ENCODE assay signal across 9 cellular contexts in the genomic region with DNA sequence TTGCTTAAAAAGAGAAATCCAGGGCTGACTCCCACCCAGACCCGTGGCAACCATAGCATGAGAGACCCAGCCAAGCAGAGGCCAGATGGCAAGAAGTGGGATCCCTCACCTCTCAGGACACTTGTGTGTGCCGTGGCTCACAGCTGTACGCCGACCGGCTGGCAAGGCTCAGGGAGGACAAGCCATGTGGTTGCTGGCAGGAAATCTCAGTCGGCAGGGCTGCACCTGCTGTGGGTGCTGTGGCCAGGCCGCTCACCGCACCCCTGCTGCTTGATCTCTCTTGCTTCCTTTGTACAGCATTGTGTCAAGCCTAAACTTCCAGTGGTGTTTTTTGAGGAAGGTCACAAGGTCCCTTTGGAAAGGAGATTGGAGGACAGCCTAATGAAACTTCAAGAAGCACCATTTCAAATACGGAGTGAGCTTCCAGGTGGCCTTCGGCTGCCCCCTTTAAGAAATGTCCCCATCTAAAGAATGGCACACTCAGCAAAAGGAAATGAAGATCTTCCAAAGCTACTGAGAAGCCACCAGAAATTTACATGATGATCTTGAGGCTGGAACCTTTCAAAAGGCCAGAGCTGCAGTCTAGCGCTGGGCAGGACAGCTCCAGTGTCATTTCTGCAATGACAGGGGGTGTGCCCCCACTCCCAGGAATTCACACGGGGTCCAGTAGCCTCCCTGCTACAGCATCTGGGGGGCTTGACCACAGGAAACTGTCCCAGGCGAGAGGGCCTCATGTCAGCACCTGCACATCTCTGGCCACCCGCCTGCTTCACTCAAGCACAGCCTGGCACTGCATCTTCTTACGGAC.
DNase-seq lines count a peak whose midpoint lies in the region; ATAC-seq, FAIRE-seq and TF ChIP-seq lines count a peak whose summit lies in the region.
"Had no signal": no experiment of that assay in that cellular context is flagged by ENCODE, and none has a peak within 500 bp of the region (broad histone marks: within the 10 kb centered on the region; RNA-seq: fewer than 3 reads in every experiment).

No MANE protein-coding gene starts in this region.

- peak; percentile 12 for DNase-seq in GM18507 (ENCODE audit: extremely low spot score, insufficient read length, low read depth)
- peak in 2 of 3 donors; percentile 31 to 64 for DNase-seq in Peyer's patch
- DNase-seq in immature natural killer cell = peak; percentile 70 to 79 (median 78)
- no peak for DNase-seq in sigmoid colon
- DNase-seq in DMS79 treated with DMSO at 0.1 percent for 48 hours (lab: John Stamatoyannopoulos, UW) = no peak
- DNase-seq in NCI-H446 treated with DMSO at 0.1 percent for 48 hours (lab: John Stamatoyannopoulos, UW) = no peak
- DNase-seq in WTC11 (ENCODE audit: low spot score) = no peak

- H3K4me1 ChIP-seq in Peyer's patch = no peaks in the 10 kb centered on the region
- H3K4me1 ChIP-seq in sigmoid colon = no peaks in the 10 kb centered on the region
- H3K4me1 ChIP-seq: SJSA1 had no signal

- H3K27ac ChIP-seq in Peyer's patch (no peak overlapping the region), sigmoid colon (no peak overlapping the region)
- H3K27ac ChIP-seq: SJSA1 had no signal

- TF ChIP-seq POLR2A in Peyer's patch (IDR thresholded peaks at IDR 0.05) = no peak
- no peak for TF ChIP-seq POLR2A in sigmoid colon (IDR thresholded peaks at IDR 0.05)

- H3K4me1 Mint-ChIP-seq in immature natural killer cell (peaks cover 31 to 35% of the 10 kb centered on the region in 2 donors), WTC11 (peaks cover 18% of the 10 kb centered on the region)

- H3K4me3 Mint-ChIP-seq in immature natural killer cell (peak overlapping the region; percentile 65 to 86 (median 74)), WTC11 (no peak overlapping the region)

- H3K36me3 ChIP-seq in Peyer's patch (no peaks in the 10 kb centered on the region), sigmoid colon (no peaks in the 10 kb centered on the region)
- H3K36me3 ChIP-seq: SJSA1 had no signal

- intact Hi-C loops in sigmoid colon (cut with DNase I) = no loop called here

- 56 to 76% methylated on average over 15 of the region's 15 CpGs for WGBS in sigmoid colon, 2 donors

- peaks cover 0 to 2% (median 0%) of the 10 kb centered on the region in 6 donors for H3K9me3 Mint-ChIP-seq in immature natural killer cell
- no peaks in the 10 kb centered on the region for H3K9me3 Mint-ChIP-seq in WTC11

- POLR2A ChIA-PET in WTC11 (lab: Charles Lee) = no interaction called here

- H3K36me3 Mint-ChIP-seq in immature natural killer cell (no peaks in the 10 kb centered on the region), WTC11 (no peaks in the 10 kb centered on the region)

- H3K27me3 ChIP-seq in Peyer's patch (no peaks in the 10 kb centered on the region), sigmoid colon (no peaks in the 10 kb centered on the region)
- H3K27me3 ChIP-seq: SJSA1 had no signal

- peak; percentile 56 for FAIRE-seq in GM18507 (lab: Jason Lieb, UNC)

- TF ChIP-seq EP300 in sigmoid colon (IDR thresholded peaks at IDR 0.05) = no peak

- H3K9me3 ChIP-seq in Peyer's patch (no peaks in the 10 kb centered on the region), sigmoid colon (peaks cover 0 to 3% (median 0%) of the 10 kb centered on the region in 4 donors)

- ATAC-seq in GM21825 (IDR thresholded peaks at IDR 0.05; ENCODE audit: unreplicated experiment) (peak; percentile 90), WTC11 (no peak)

- TF ChIP-seq CTCF in Peyer's patch (IDR thresholded peaks at IDR 0.05) = no peak
- TF ChIP-seq CTCF in sigmoid colon (IDR thresholded peaks at IDR 0.05) = no peak
- no peak for TF ChIP-seq CTCF in WTC11 (IDR thresholded peaks at IDR 0.05)

- H3K27ac Mint-ChIP-seq in immature natural killer cell (peak overlapping the region in 5 of 6 donors; percentile 67 to 83 (median 69)), WTC11 (no peak overlapping the region)

- H3K4me3 ChIP-seq in Peyer's patch (no peak overlapping the region), sigmoid colon (no peak overlapping the region)
- H3K4me3 ChIP-seq: SJSA1 had no signal

- CTCF ChIA-PET in WTC11 (lab: Charles Lee) = no interaction called here

- peaks cover 19 to 30% (median 23%) of the 10 kb centered on the region in 3 donors for H3K27me3 Mint-ChIP-seq in immature natural killer cell (ENCODE audit: low read depth in 3 of 3)
- H3K27me3 Mint-ChIP-seq in WTC11 (ENCODE audit: low read depth) = no peaks in the 10 kb centered on the region

TF ChIP-seq in WTC11, 78 proteins besides CTCF, POLR2A, EP300 and RAD21 (continues in another document):
- no peak for TF ChIP-seq NFYB (CRISPR knock-in tag; conservative IDR thresholded peaks at IDR 0.05; ENCODE audit: low read depth)
- no peak for TF ChIP-seq ETV6 (CRISPR knock-in tag; IDR thresholded peaks at IDR 0.05)
- no peak for TF ChIP-seq ZNF317 (CRISPR knock-in tag; IDR thresholded peaks at IDR 0.05; ENCODE audit: borderline replicate concordance, low read depth)
- TF ChIP-seq, protein P1, sequence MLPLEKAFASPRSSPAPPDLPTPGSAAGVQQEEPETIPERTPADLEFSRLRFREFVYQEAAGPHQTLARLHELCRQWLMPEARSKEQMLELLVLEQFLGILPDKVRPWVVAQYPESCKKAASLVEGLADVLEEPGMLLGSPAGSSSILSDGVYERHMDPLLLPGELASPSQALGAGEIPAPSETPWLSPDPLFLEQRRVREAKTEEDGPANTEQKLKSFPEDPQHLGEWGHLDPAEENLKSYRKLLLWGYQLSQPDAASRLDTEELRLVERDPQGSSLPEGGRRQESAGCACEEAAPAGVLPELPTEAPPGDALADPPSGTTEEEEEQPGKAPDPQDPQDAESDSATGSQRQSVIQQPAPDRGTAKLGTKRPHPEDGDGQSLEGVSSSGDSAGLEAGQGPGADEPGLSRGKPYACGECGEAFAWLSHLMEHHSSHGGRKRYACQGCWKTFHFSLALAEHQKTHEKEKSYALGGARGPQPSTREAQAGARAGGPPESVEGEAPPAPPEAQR (CRISPR knock-in tag; IDR thresholded peaks at IDR 0.05) = no peak
- no peak for TF ChIP-seq GTF2I (CRISPR knock-in tag; conservative IDR thresholded peaks at IDR 0.05)
- TF ChIP-seq TP53 (CRISPR knock-in tag; IDR thresholded peaks at IDR 0.05) = no peak
- TF ChIP-seq ESRRA (CRISPR knock-in tag; IDR thresholded peaks at IDR 0.05; ENCODE audit: borderline replicate concordance) = no peak
- no peak for TF ChIP-seq OVOL2 (CRISPR knock-in tag; IDR thresholded peaks at IDR 0.05; ENCODE audit: borderline replicate concordance)
- TF ChIP-seq, protein P2, sequence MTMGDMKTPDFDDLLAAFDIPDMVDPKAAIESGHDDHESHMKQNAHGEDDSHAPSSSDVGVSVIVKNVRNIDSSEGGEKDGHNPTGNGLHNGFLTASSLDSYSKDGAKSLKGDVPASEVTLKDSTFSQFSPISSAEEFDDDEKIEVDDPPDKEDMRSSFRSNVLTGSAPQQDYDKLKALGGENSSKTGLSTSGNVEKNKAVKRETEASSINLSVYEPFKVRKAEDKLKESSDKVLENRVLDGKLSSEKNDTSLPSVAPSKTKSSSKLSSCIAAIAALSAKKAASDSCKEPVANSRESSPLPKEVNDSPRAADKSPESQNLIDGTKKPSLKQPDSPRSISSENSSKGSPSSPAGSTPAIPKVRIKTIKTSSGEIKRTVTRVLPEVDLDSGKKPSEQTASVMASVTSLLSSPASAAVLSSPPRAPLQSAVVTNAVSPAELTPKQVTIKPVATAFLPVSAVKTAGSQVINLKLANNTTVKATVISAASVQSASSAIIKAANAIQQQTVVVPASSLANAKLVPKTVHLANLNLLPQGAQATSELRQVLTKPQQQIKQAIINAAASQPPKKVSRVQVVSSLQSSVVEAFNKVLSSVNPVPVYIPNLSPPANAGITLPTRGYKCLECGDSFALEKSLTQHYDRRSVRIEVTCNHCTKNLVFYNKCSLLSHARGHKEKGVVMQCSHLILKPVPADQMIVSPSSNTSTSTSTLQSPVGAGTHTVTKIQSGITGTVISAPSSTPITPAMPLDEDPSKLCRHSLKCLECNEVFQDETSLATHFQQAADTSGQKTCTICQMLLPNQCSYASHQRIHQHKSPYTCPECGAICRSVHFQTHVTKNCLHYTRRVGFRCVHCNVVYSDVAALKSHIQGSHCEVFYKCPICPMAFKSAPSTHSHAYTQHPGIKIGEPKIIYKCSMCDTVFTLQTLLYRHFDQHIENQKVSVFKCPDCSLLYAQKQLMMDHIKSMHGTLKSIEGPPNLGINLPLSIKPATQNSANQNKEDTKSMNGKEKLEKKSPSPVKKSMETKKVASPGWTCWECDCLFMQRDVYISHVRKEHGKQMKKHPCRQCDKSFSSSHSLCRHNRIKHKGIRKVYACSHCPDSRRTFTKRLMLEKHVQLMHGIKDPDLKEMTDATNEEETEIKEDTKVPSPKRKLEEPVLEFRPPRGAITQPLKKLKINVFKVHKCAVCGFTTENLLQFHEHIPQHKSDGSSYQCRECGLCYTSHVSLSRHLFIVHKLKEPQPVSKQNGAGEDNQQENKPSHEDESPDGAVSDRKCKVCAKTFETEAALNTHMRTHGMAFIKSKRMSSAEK (CRISPR knock-in tag; IDR thresholded peaks at IDR 0.05; ENCODE audit: borderline replicate concordance) = no peak
- TF ChIP-seq, protein P3, sequence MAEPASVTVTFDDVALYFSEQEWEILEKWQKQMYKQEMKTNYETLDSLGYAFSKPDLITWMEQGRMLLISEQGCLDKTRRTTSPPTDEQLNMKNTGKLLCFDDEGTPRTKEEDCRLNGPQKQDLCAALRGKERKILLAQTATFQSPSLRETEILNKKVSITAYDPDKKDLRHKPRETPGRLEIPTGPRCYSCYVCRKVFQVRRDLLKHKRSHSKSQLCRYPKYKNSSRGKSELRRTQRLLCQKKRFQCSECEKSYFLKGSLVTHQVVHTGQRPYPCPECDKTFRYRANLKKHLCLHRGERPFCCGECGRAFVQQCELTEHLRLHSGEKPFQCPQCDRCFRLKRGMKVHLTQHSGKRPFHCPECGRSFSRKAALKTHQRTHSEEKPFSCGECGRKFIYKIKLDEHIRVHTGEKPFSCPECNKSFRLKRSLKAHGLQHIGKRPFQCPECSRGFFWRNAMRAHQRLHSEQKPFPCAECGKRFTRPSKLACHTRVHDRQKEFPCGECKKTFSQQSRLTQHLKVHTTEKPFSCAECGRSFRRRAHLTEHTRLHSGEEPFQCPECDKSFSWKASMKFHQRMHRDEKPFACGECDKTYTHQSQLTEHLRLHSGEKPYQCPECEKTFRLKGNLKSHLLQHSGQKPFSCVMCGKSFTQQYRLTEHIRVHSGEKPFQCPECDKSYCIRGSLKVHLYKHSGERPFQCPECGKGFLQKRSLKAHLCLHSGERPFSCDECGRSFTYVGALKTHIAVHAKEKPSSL (CRISPR knock-in tag; conservative IDR thresholded peaks at IDR 0.05) = no peak
- no peak for TF ChIP-seq ZBTB21 (CRISPR knock-in tag; IDR thresholded peaks at IDR 0.05; ENCODE audit: borderline replicate concordance)
- TF ChIP-seq CBFB (CRISPR knock-in tag; IDR thresholded peaks at IDR 0.05; ENCODE audit: low read depth) = no peak

Comparison
In these comparisons a context has a peak if more than half of its experiments do, and no peak if none do; other contexts are left out.
1. DNase-seq: peak in GM18507 (single experiment), Peyer's patch (2 of 3) and immature natural killer cell (3 of 3); none in sigmoid colon (single experiment), DMS79 treated with DMSO at 0.1 percent for 48 hours (single experiment), NCI-H446 treated with DMSO at 0.1 percent for 48 hours (single experiment) and WTC11 (single experiment).